In genomic region chr14:69038449-69039286, GRCh38 we compare ENCODE assay signal across 9 cellular contexts. TPM values are rescaled to one million over a fixed set of nuclear protein-coding genes. Genes with fewer than 3 reads are reported as not detected.
A peak's percentile ranks its signal among the peaks of the same experiment; 100 is the strongest.
DNase-seq lines count a peak whose midpoint lies in the region; ATAC-seq and TF ChIP-seq lines count a peak whose summit lies in the region.
"Had no signal": no experiment of that assay in that cellular context is flagged by ENCODE, and none has a peak within 500 bp of the region (broad histone marks: within the 10 kb centered on the region; RNA-seq: fewer than 3 reads in every experiment).

No MANE protein-coding gene starts in this region.

- no peaks in the 10 kb centered on the region for H3K79me2 ChIP-seq in HCT116 (ENCODE audit: insufficient read depth, low read length)
- no peaks in the 10 kb centered on the region for H3K79me2 ChIP-seq in hepatocyte

- H3K27me3 ChIP-seq in HCT116 (ENCODE audit: insufficient read depth, low read length) (no peaks in the 10 kb centered on the region), ascending aorta (no peaks in the 10 kb centered on the region), hepatocyte (no peaks in the 10 kb centered on the region), stomach smooth muscle (ENCODE audit: control insufficient read depth in 1 of 2, insufficient read depth in 2 of 2, low read length in 2 of 2) (no peaks in the 10 kb centered on the region)

- H3K9ac ChIP-seq in HCT116 (ENCODE audit: low read length) (no peak overlapping the region), stomach smooth muscle (ENCODE audit: low read length in 2 of 2) (no peak overlapping the region)

- no peak overlapping the region for H2AFZ ChIP-seq in HCT116 (ENCODE audit: low read depth, low read length, poor library complexity, severe bottlenecking)
- no peak overlapping the region for H2AFZ ChIP-seq in hepatocyte

- POLR2A ChIA-PET in HCT116 (lab: Charles Lee) = no interaction called here

- H3K9me2 ChIP-seq in HCT116 (ENCODE audit: insufficient read depth) (no peaks in the 10 kb centered on the region), hepatocyte (replicated peaks; ENCODE audit: insufficient read depth) (no peaks in the 10 kb centered on the region)

- intact Hi-C loops in HCT116 (cut with micrococcal nuclease) = no loop called here
- intact Hi-C loops in ascending aorta (cut with DNase I) = loop anchor here (5.0 kb wide), 1 partner anchor 126 kb away; no protein-coding TSS in a partner anchor

- TF ChIP-seq CTCF in HCT116 (IDR thresholded peaks at IDR 0.05 in 2 of 3, conservative IDR thresholded peaks at IDR 0.05 in 1 of 3; ENCODE audit: borderline replicate concordance in 1 of 3, insufficient read depth in 1 of 3, low read depth in 2 of 3, low read length in 2 of 3) (no peak), ascending aorta (IDR thresholded peaks at IDR 0.05) (no peak), hepatocyte (IDR thresholded peaks at IDR 0.05; ENCODE audit: poor library complexity) (no peak)

- BruUV-seq in HCT116 (replicated peaks; lab: Mats Ljungman, UMichigan) = no TSS peak

- H3K4me2 ChIP-seq in HCT116 (ENCODE audit: low read length) (peak overlapping the region; percentile 50), hepatocyte (no peak overlapping the region)

- ATAC-seq in HCT116 (peak; percentile 30; the same call in 1 of the 2 replicates), GM21447 (IDR thresholded peaks at IDR 0.05; ENCODE audit: unreplicated experiment) (no peak)

- peaks cover 8 to 25% of the 10 kb centered on the region in 2 experiments; a peak in 3 of 4 replicates for H3K4me1 ChIP-seq in HCT116 (ENCODE audit: control insufficient read depth in 1 of 2, insufficient read depth in 2 of 2, low read length in 2 of 2)
- peaks cover 18 to 64% of the 10 kb centered on the region in 2 donors for H3K4me1 ChIP-seq in ascending aorta
- H3K4me1 ChIP-seq in hepatocyte (ENCODE audit: insufficient read depth) = peaks cover 20% of the 10 kb centered on the region
- H3K4me1 ChIP-seq in stomach smooth muscle (ENCODE audit: control insufficient read depth, insufficient read depth, low read length) = peaks cover 35% of the 10 kb centered on the region

- no peak for TF ChIP-seq RAD21 in HCT116 (IDR thresholded peaks at IDR 0.05; ENCODE audit: low read depth)

- H4K20me1 ChIP-seq in HCT116 (ENCODE audit: insufficient read depth) = no peaks in the 10 kb centered on the region
- H4K20me1 ChIP-seq in hepatocyte (ENCODE audit: insufficient read depth, poor library complexity, severe bottlenecking) = no peaks in the 10 kb centered on the region

- TF ChIP-seq POLR2A in HCT116 (IDR thresholded peaks at IDR 0.05; ENCODE audit: borderline replicate concordance, extremely low read depth, insufficient read depth, insufficient read length) = no peak

- DNase-seq in HCT116 (ENCODE audit: low read depth, low spot score) = no peak
- DNase-seq in ascending aorta (ENCODE audit: low spot score in 2 of 2) = no peak
- DNase-seq in hepatocyte (ENCODE audit: low spot score) = peak; percentile 66
- DNase-seq in NCI-H2081 (lab: John Stamatoyannopoulos, UW) = no peak
- no peak for DNase-seq in NK-92 (lab: John Stamatoyannopoulos, UW; ENCODE audit: unreplicated experiment)
- DNase-seq in amniotic stem cell (lab: John Stamatoyannopoulos, UW) = no peak
- DNase-seq: stimulated activated CD4-positive, alpha-beta T cell treated with anti-CD3 and anti-CD28 coated beads, Interleukin-2, amount 100 ng/mL, for 24 hours had no signal

- no peak overlapping the region; the same call in 1 of the 2 replicates for H3K27ac ChIP-seq in HCT116 (ENCODE audit: low read depth, low read length)
- H3K27ac ChIP-seq in ascending aorta = peak overlapping the region; percentile 92 to 95
- peak overlapping the region; percentile 73 for H3K27ac ChIP-seq in hepatocyte
- peak overlapping the region; percentile 67 for H3K27ac ChIP-seq in stomach smooth muscle (ENCODE audit: low read length)

- 58% methylated on average over 7 of the region's 7 CpGs for WGBS in hepatocyte (ENCODE audit: low lambda C conversion rate, missing lambda C conversion rate)

- H3K4me3 ChIP-seq in HCT116 (replicated peaks in 1 of 2; ENCODE audit: low read depth in 1 of 2, low read length in 2 of 2) (no peak overlapping the region), ascending aorta (no peak overlapping the region), hepatocyte (no peak overlapping the region), stomach smooth muscle (ENCODE audit: low read length in 2 of 2) (no peak overlapping the region)

- CTCF ChIA-PET in HCT116 (lab: Charles Lee) = no interaction called here

- H3K36me3 ChIP-seq in HCT116 (ENCODE audit: control insufficient read depth in 1 of 2, insufficient read depth in 2 of 2, low read length in 2 of 2) (no peaks in the 10 kb centered on the region), ascending aorta (no peaks in the 10 kb centered on the region), hepatocyte (replicated peaks; ENCODE audit: insufficient read depth, low read depth) (no peaks in the 10 kb centered on the region), stomach smooth muscle (ENCODE audit: control insufficient read depth in 2 of 2, insufficient read depth in 2 of 2, low read length in 2 of 2) (no peaks in the 10 kb centered on the region)

- H3K9me3 ChIP-seq in HCT116 (ENCODE audit: control insufficient read depth in 1 of 2, insufficient read depth in 1 of 2, low read depth in 1 of 2, low read length in 2 of 2) (no peaks in the 10 kb centered on the region), ascending aorta (no peaks in the 10 kb centered on the region), hepatocyte (ENCODE audit: low read depth) (no peaks in the 10 kb centered on the region), stomach smooth muscle (ENCODE audit: control insufficient read depth in 2 of 2, low read length in 2 of 2) (no peaks in the 10 kb centered on the region)

- RAD21 ChIA-PET in HCT116 (lab: Charles Lee; ENCODE audit: low non-redundant PET in 1 of 2, low total read pairs in 2 of 2, uncharacterized antibody in 2 of 2, unreplicated experiment in 2 of 2) = no interaction called here

TF ChIP-seq in HCT116, 20 proteins besides CTCF, POLR2A, EP300 and RAD21:
- TF ChIP-seq ELF1 (IDR thresholded peaks at IDR 0.05; ENCODE audit: borderline replicate concordance, low read depth) (no peak), FOSL1 (IDR thresholded peaks at IDR 0.05; ENCODE audit: low read depth) (no peak), POLR2AphosphoS5 (IDR thresholded peaks at IDR 0.05; ENCODE audit: low read depth, low read length) (no peak), CEBPB (IDR thresholded peaks at IDR 0.05; ENCODE audit: low read depth) (no peak), TCF7L2 (IDR thresholded peaks at IDR 0.05; ENCODE audit: borderline replicate concordance, extremely low read depth, insufficient read depth, insufficient read length) (no peak), ZBTB33 (IDR thresholded peaks at IDR 0.05; ENCODE audit: extremely low read depth, insufficient replicate concordance, low read length) (no peak), SP1 (IDR thresholded peaks at IDR 0.05; ENCODE audit: low read depth) (no peak), ZFX (IDR thresholded peaks at IDR 0.05) (no peak), ZNF274 (IDR thresholded peaks at IDR 0.05; ENCODE audit: low read depth, low read length) (no peak)

RNA-seq across cellular contexts. Expression of gene ACTN1, which starts 59.6 kb away (rescaled TPM):
- total RNA-seq in HCT116 (2021; ENCODE audit: unreplicated experiment) (123 TPM), ascending aorta (814 TPM), hepatocyte (82.2 and 88.0 TPM in 2 replicates)
- 134 and 167 TPM in 2 replicates for polyA plus RNA-seq in HCT116 (2012)
- polyA plus RNA-seq in hepatocyte = 157 and 163 TPM in 2 replicates
